In genomic region chr22:41947181-41948080, GRCh38 we compare ENCODE assay signal across 8 cellular contexts. TPM values are rescaled to one million over a fixed set of nuclear protein-coding genes. Genes with fewer than 3 reads are reported as not detected.
DNase-seq lines count a peak whose midpoint lies in the region; ATAC-seq, FAIRE-seq and TF ChIP-seq lines count a peak whose summit lies in the region.

No MANE protein-coding gene starts in this region.

- no peak for TF ChIP-seq POLR2A in GM12891 (IDR thresholded peaks at IDR 0.05; ENCODE audit: low read depth, low read length)

- intact Hi-C loops in psoas muscle (cut with DNase I), result no loop called here

- ATAC-seq in psoas muscle, result no peak
- no peak for ATAC-seq in GM18520 (IDR thresholded peaks at IDR 0.05; ENCODE audit: unreplicated experiment)

- H3K4me3 ChIP-seq in SJSA1 (peak overlapping the region; percentile 62), fibroblast of pulmonary artery (replicated peaks; ENCODE audit: low read depth, low read length) (peak overlapping the region; percentile 69), psoas muscle (peak overlapping the region; percentile 82)

- H3K36me3 ChIP-seq in SJSA1 (peaks cover 38% of the 10 kb centered on the region), psoas muscle (ENCODE audit: insufficient read depth in 1 of 2, low read depth in 1 of 2) (no peaks in the 10 kb centered on the region)

- peak overlapping the region; percentile 87 for H3K27ac ChIP-seq in SJSA1
- peak overlapping the region; percentile 70 for H3K27ac ChIP-seq in psoas muscle

- H3K27me3 ChIP-seq in SJSA1 (replicated peaks), result no peaks in the 10 kb centered on the region
- no peaks in the 10 kb centered on the region for H3K27me3 ChIP-seq in psoas muscle (ENCODE audit: insufficient read depth in 3 of 3, low read length in 2 of 3)

- TF ChIP-seq CTCF in fibroblast of pulmonary artery (IDR thresholded peaks at IDR 0.05; ENCODE audit: low read length, missing control alignments) (no peak), psoas muscle (IDR thresholded peaks at IDR 0.05) (no peak)

- FAIRE-seq in GM12891 (lab: Jason Lieb, UNC), result peak; percentile 40

- no peak for DNase-seq in GM12891 (ENCODE audit: insufficient read length, low spot score)
- no peak for DNase-seq in SJSA1 (ENCODE audit: low read depth in 1 of 2, low spot score in 2 of 2)
- DNase-seq in fibroblast of pulmonary artery (ENCODE audit: low read depth), result no peak
- no peak for DNase-seq in psoas muscle
- DNase-seq in NCI-H187 (lab: John Stamatoyannopoulos, UW), result no peak
- DNase-seq in dedifferentiated amniotic fluid mesenchymal stem cell (ENCODE audit: extremely low spot score), result no peak
- DNase-seq in mesenteric fat pad (ENCODE audit: low spot score), result no peak

- whole genome bisulfite sequencing in psoas muscle, 3 donors, result 45 to 48% (median 45%) methylated on average over 32 to 33 of the region's 33 CpGs

- H3K9me3 ChIP-seq in SJSA1 (replicated peaks), result no peaks in the 10 kb centered on the region
- no peaks in the 10 kb centered on the region for H3K9me3 ChIP-seq in psoas muscle

- H3K4me1 ChIP-seq in SJSA1 (replicated peaks) (peaks cover 24% of the 10 kb centered on the region), psoas muscle (peaks cover 8% of the 10 kb centered on the region)

TF ChIP-seq in GM12891, 5 proteins besides CTCF, POLR2A, EP300 and RAD21:
- TF ChIP-seq POU2F2 (IDR thresholded peaks at IDR 0.05; ENCODE audit: low read depth, low read length) (no peak), TAF1 (IDR thresholded peaks at IDR 0.05; ENCODE audit: low read depth, low read length) (no peak), PAX5 (IDR thresholded peaks at IDR 0.05; ENCODE audit: insufficient read depth, low read length, severe bottlenecking) (no peak), SPI1 (IDR thresholded peaks at IDR 0.05; ENCODE audit: low read depth, low read length) (no peak), POLR2AphosphoS5 (IDR thresholded peaks at IDR 0.05; ENCODE audit: low read depth, low read length) (no peak)

RNA-seq across cellular contexts. Expression of gene CENPM, which starts 0.5 kb away (rescaled TPM):
- 45.1 TPM for polyA plus RNA-seq in GM12891 (2012; ENCODE audit: low read depth, missing spikeins)
- total RNA-seq in SJSA1 (2014; rRNA removed; shearing (Covaris generic)), result 26.2 and 51.9 TPM in 2 replicates
- total RNA-seq in psoas muscle, result 1 to 10 TPM in 2 of 4 donors, under 1 TPM in 1, not detected in 1; 0.59 to 2.3 (median 1.5) TPM
- polyA plus RNA-seq in psoas muscle, result 1 to 10 TPM in 2 of 3 donors, under 1 TPM in 1; 0.52 to 1.2 (median 1.1) TPM
- not detected for total RNA-seq in mesenteric fat pad

RNA-seq across cellular contexts. Expression of gene TNFRSF13C, which starts 20.8 kb away (rescaled TPM):
- 29.1 TPM for polyA plus RNA-seq in GM12891 (2012; ENCODE audit: low read depth, missing spikeins)
- 0.03 and 0.13 TPM in 2 replicates for total RNA-seq in SJSA1 (2014; rRNA removed; shearing (Covaris generic))
- total RNA-seq in psoas muscle, result 1 to 10 TPM in 1 of 4 donors, under 1 TPM in 3; 0.20 to 1.4 (median 0.38) TPM
- under 1 TPM in 2 of 3 donors, not detected in 1; 0.01 to 0.05 TPM for polyA plus RNA-seq in psoas muscle
- total RNA-seq in mesenteric fat pad, result 0.19 TPM

RNA-seq across cellular contexts. Expression of gene SEPTIN3, which starts 21.8 kb away (rescaled TPM):
- polyA plus RNA-seq in GM12891 (2012; ENCODE audit: low read depth, missing spikeins), result 0.71 TPM
- not detected in 2 replicates for total RNA-seq in SJSA1 (2014; rRNA removed; shearing (Covaris generic))
- total RNA-seq in psoas muscle, result under 1 TPM in 1 of 4 donors, not detected in 3; 0.06 TPM
- polyA plus RNA-seq in psoas muscle, result under 1 TPM; 0.03 to 0.14 (median 0.05) TPM
- 0.55 TPM for total RNA-seq in mesenteric fat pad

RNA-seq across cellular contexts. Expression of gene SHISA8, which starts 32.6 kb away (rescaled TPM):
- polyA plus RNA-seq in GM12891 (2012; ENCODE audit: low read depth, missing spikeins), result 3.2 TPM
- not detected in 2 replicates for total RNA-seq in SJSA1 (2014; rRNA removed; shearing (Covaris generic))
- total RNA-seq in psoas muscle (under 1 TPM in 3 of 4 donors, not detected in 1; 0.15 to 0.26 (median 0.26) TPM), mesenteric fat pad (not detected)
- polyA plus RNA-seq in psoas muscle, result not detected
